ENCODE assay signal across 1 cellular context in genomic region chr9:3240651-3241268, GRCh38.
TF ChIP-seq lines count a peak whose summit lies in the region.

No MANE protein-coding gene starts in this region.

TF ChIP-seq in GM23338, 12 proteins besides CTCF, POLR2A, EP300 and RAD21 (continued from another document):
- TF ChIP-seq ZNF462 (CRISPR knock-in tag; IDR thresholded peaks at IDR 0.05): no peak
- TF ChIP-seq CREB1 (CRISPR knock-in tag; IDR thresholded peaks at IDR 0.05; ENCODE audit: low read depth): no peak
- no peak for TF ChIP-seq NANOG (IDR thresholded peaks at IDR 0.05; ENCODE audit: borderline replicate concordance)
- no peak for TF ChIP-seq EZH2phosphoT487 (IDR thresholded peaks at IDR 0.05; ENCODE audit: unreplicated experiment)
- TF ChIP-seq POLR2AphosphoS5 (IDR thresholded peaks at IDR 0.05; ENCODE audit: low read depth): no peak
- TF ChIP-seq JUNB (IDR thresholded peaks at IDR 0.05; ENCODE audit: unreplicated experiment): no peak
TF ChIP-seq in GM23338: peak in this region for 0.
